ENCODE assay signal across 10 cellular contexts in genomic region chr15:90836296-90836871, GRCh38. TPM values are rescaled to one million over a fixed set of nuclear protein-coding genes. Genes with fewer than 3 reads are reported as not detected.
A peak's percentile ranks its signal among the peaks of the same experiment; 100 is the strongest.
DNase-seq lines count a peak whose midpoint lies in the region; ATAC-seq and TF ChIP-seq lines count a peak whose summit lies in the region.
"Had no signal": no experiment of that assay in that cellular context is flagged by ENCODE, and none has a peak within 500 bp of the region (broad histone marks: within the 10 kb centered on the region; RNA-seq: fewer than 3 reads in every experiment).

No MANE protein-coding gene starts in this region.

- H3K4me3 ChIP-seq in AG04450 (ENCODE audit: low read depth, low read length) (no peak overlapping the region), SJSA1 (no peak overlapping the region), foreskin fibroblast (ENCODE audit: low read depth in 1 of 2, low read length in 2 of 2) (no peak overlapping the region)

- no peak overlapping the region for H3K27ac ChIP-seq in AG04450 (ENCODE audit: low read depth, low read length)
- H3K27ac ChIP-seq in SJSA1 = peak overlapping the region; percentile 62

- CTCF ChIA-PET in AG04450 (lab: Charles Lee) = no interaction called here

- no peak for ATAC-seq in GM21825 (IDR thresholded peaks at IDR 0.05; ENCODE audit: unreplicated experiment)

- POLR2A ChIA-PET in AG04450 (lab: Yijun Ruan, JAX) = interaction anchor here (0.7 to 1.0 kb wide), 3 partner anchors 34 to 1028 kb away, joined by 3 to 7 read pairs (median 6); no protein-coding TSS in a partner anchor

- no peaks in the 10 kb centered on the region for H3K36me3 ChIP-seq in SJSA1

- peak; percentile 59 for DNase-seq in AG04450 (ENCODE audit: low read depth, low spot score)
- peak; percentile 73 for DNase-seq in ELR (ENCODE audit: low read depth)
- DNase-seq in SJSA1 (ENCODE audit: low read depth in 1 of 2, low spot score in 2 of 2) = peak; percentile 75 to 77
- peak; percentile 40 to 68 for DNase-seq in foreskin fibroblast
- DNase-seq in NCI-H2227 (lab: John Stamatoyannopoulos, UW; ENCODE audit: unreplicated experiment) = no peak
- no peak for DNase-seq in SIG-M5 (lab: John Stamatoyannopoulos, UW)
- DNase-seq in activated CD4-positive, CD25-positive, alpha-beta regulatory T cell (lab: John Stamatoyannopoulos, UW) = no peak
- DNase-seq: mammary epithelial cell; NK-92 treated with Interleukin-12 subunit alpha and Interleukin-12 subunit beta, amount 100 ng/mL, for 24 hours had no signal

- TF ChIP-seq CTCF in AG04450 (IDR thresholded peaks at IDR 0.05; ENCODE audit: low read depth, low read length) (no peak), foreskin fibroblast (IDR thresholded peaks at IDR 0.05; ENCODE audit: low read depth, low read length) (no peak)

- no peaks in the 10 kb centered on the region; the same call in 1 of the 2 replicates for H3K9me3 ChIP-seq in AG04450 (ENCODE audit: control insufficient read depth, insufficient read depth, low read length)
- no peaks in the 10 kb centered on the region for H3K9me3 ChIP-seq in SJSA1 (replicated peaks)

- peaks cover 22% of the 10 kb centered on the region for H3K4me1 ChIP-seq in SJSA1 (replicated peaks)

- peaks cover 4% of the 10 kb centered on the region for H3K27me3 ChIP-seq in AG04450 (ENCODE audit: control insufficient read depth, insufficient read depth, low read length)
- H3K27me3 ChIP-seq in SJSA1 (replicated peaks) = no peaks in the 10 kb centered on the region

RNA-seq across cellular contexts. Expression of gene FURIN, which starts 32.0 kb away (rescaled TPM):
- 14.0 and 21.5 TPM in 2 replicates for polyA plus RNA-seq in AG04450 (2011; rRNA removed)
- 22.6 and 38.5 TPM in 2 replicates for polyA minus RNA-seq in AG04450 (2011; rRNA and poly(A)+ RNA removed)
- total RNA-seq in SJSA1 (2014; rRNA removed; shearing (Covaris generic)) = 75.0 and 92.8 TPM in 2 replicates

RNA-seq across cellular contexts. Expression of gene FES, which starts 47.9 kb away (rescaled TPM):
- polyA plus RNA-seq in AG04450 (2011; rRNA removed) = 5.5 and 7.1 TPM in 2 replicates
- polyA minus RNA-seq in AG04450 (2011; rRNA and poly(A)+ RNA removed) = 7.1 and 8.9 TPM in 2 replicates
- total RNA-seq in SJSA1 (2014; rRNA removed; shearing (Covaris generic)) = 0.16 TPM in 1 of 2 replicates, not detected in the other
- polyA plus RNA-seq: mammary epithelial cell had no signal

Comparison
In these comparisons a context has a peak if more than half of its experiments do, and no peak if none do; other contexts are left out.
1. DNase-seq: peak in AG04450 (single experiment), ELR (single experiment), SJSA1 (2 of 2) and foreskin fibroblast (2 of 2); none in NCI-H2227 (single experiment), SIG-M5 (single experiment) and activated CD4-positive, CD25-positive, alpha-beta regulatory T cell (0 of 4).